13 cellular contexts compared by ENCODE assay signal in genomic region chr11:130022799-130023198, GRCh38. TPM values are rescaled to one million over a fixed set of nuclear protein-coding genes. Genes with fewer than 3 reads are reported as not detected.
DNase-seq lines count a peak whose midpoint lies in the region; ATAC-seq and TF ChIP-seq lines count a peak whose summit lies in the region.
"Had no signal": no experiment of that assay in that cellular context is flagged by ENCODE, and none has a peak within 500 bp of the region (broad histone marks: within the 10 kb centered on the region; RNA-seq: fewer than 3 reads in every experiment).

No MANE protein-coding gene starts in this region.

- H3K9me1 ChIP-seq in IMR-90 (ENCODE audit: insufficient read depth, low read length) = peaks cover 2% of the 10 kb centered on the region; the same call in 1 of the 2 replicates

- H3K4me2 ChIP-seq in IMR-90 (ENCODE audit: low read depth, low read length) = no peak overlapping the region

- CTCF ChIA-PET in IMR-90 (lab: Yijun Ruan, JAX) = no interaction called here

- H3K23ac ChIP-seq in IMR-90 (ENCODE audit: low read depth, low read length) = no peak overlapping the region

- ATAC-seq in GM18519 (IDR thresholded peaks at IDR 0.05; ENCODE audit: low FRiP score, unreplicated experiment) = peak; percentile 34
- ATAC-seq in GM21737 (IDR thresholded peaks at IDR 0.05; ENCODE audit: unreplicated experiment) = peak; percentile 16
- peak; percentile 19 for ATAC-seq in IMR-90 (ENCODE audit: low read depth)
- ATAC-seq: CD8-positive, alpha-beta T cell had no signal

- no peak overlapping the region for H4K8ac ChIP-seq in IMR-90 (ENCODE audit: low read depth in 2 of 2, low read length in 2 of 2)

- no TSS peak for BruUV-seq in IMR-90 (replicated peaks; lab: Mats Ljungman, UMichigan)

- no peak for TF ChIP-seq CTCF in IMR-90 (conservative IDR thresholded peaks at IDR 0.05; ENCODE audit: low read depth, low read length)

- POLR2A ChIA-PET in IMR-90 (lab: Charles Lee; ENCODE audit: unreplicated experiment) = no interaction called here

- H3K4ac ChIP-seq in IMR-90 (ENCODE audit: low read depth, low read length) = peak overlapping the region; percentile 35

- H2AK9ac ChIP-seq in IMR-90 (replicated peaks; ENCODE audit: low read depth, low read length, poor library complexity) = no peak overlapping the region

- in situ Hi-C loops in IMR-90 (cut with MboI; ENCODE audit: low sequenced_read_pairs) = no loop called here

- no CpG with 5 or more reads among the region's 2 CpGs for WGBS in IMR-90 (ENCODE audit: extremely low coverage in 2 of 2, insufficient read length in 1 of 2), 2 experiments

- no peak overlapping the region for H4K5ac ChIP-seq in IMR-90 (ENCODE audit: low read depth, low read length)

- H3K14ac ChIP-seq in IMR-90 (replicated peaks; ENCODE audit: low read depth, low read length) = no peak overlapping the region

- no peak overlapping the region for H3K27ac ChIP-seq in IMR-90 (ENCODE audit: insufficient read depth, low read length)
- H3K27ac ChIP-seq: stomach had no signal

- H2BK5ac ChIP-seq in IMR-90 (ENCODE audit: low read depth, low read length, poor library complexity, severe bottlenecking) = no peak overlapping the region

- no peak for DNase-seq in IMR-90
- DNase-seq in kidney glomerular epithelial cell (lab: John Stamatoyannopoulos, UW) = peak; percentile 54
- no peak for DNase-seq in KG1 (lab: John Stamatoyannopoulos, UW)
- DNase-seq in germinal center (ENCODE audit: low spot score) = no peak
- no peak for DNase-seq in activated CD8-positive, alpha-beta memory T cell treated with anti-CD3 and anti-CD28 coated beads for 24 hours
- no peak for DNase-seq in NCI-H345 treated with DMSO at 0.1 percent for 48 hours (lab: John Stamatoyannopoulos, UW; ENCODE audit: unreplicated experiment)
- DNase-seq: activated T-cell treated with anti-CD3 and anti-CD28 coated beads for 4 hours; CD8-positive, alpha-beta T cell; H7; NCI-H1436 treated with DMSO at 0.1 percent for 48 hours; stomach had no signal

- no peaks in the 10 kb centered on the region for H3K79me1 ChIP-seq in IMR-90 (ENCODE audit: low read depth in 1 of 2, low read length in 2 of 2)

- TF ChIP-seq POLR2A in IMR-90 (IDR thresholded peaks at IDR 0.05; ENCODE audit: low read depth, low read length) = no peak

- no peak overlapping the region for H3K56ac ChIP-seq in IMR-90 (ENCODE audit: extremely low read depth, insufficient read depth, low read length)

- dilution Hi-C loops in IMR-90 (cut with HindIII; ENCODE audit: low sequenced_read_pairs, unreplicated experiment) = no loop called here

- no peak overlapping the region; the same call in 2 of the 3 replicates for H2BK15ac ChIP-seq in IMR-90 (ENCODE audit: low read depth, low read length)

- H3K27me3 ChIP-seq in IMR-90 (ENCODE audit: control insufficient read depth, insufficient read depth, low read length) = no peaks in the 10 kb centered on the region
- H3K27me3 ChIP-seq: stomach had no signal

- H2AFZ ChIP-seq in IMR-90 (replicated peaks; ENCODE audit: low read length, poor library complexity) = no peak overlapping the region

- peaks cover 4% of the 10 kb centered on the region for H3K4me1 ChIP-seq in IMR-90 (ENCODE audit: control insufficient read depth, insufficient read depth, low read length)
- H3K4me1 ChIP-seq: stomach had no signal

- no peaks in the 10 kb centered on the region for H3K36me3 ChIP-seq in IMR-90 (ENCODE audit: control insufficient read depth, insufficient read depth, low read length)
- H3K36me3 ChIP-seq: stomach had no signal

- H3K9me3 ChIP-seq in IMR-90 (ENCODE audit: control insufficient read depth, insufficient read depth, low read length) = no peaks in the 10 kb centered on the region
- H3K9me3 ChIP-seq: stomach had no signal

- H3K18ac ChIP-seq in IMR-90 (ENCODE audit: low read depth, low read length) = no peak overlapping the region

- H2BK120ac ChIP-seq in IMR-90 (ENCODE audit: low read depth, low read length) = peak overlapping the region; percentile 44

- H3K9ac ChIP-seq in IMR-90 (ENCODE audit: low read depth, low read length) = no peak overlapping the region

- H2BK20ac ChIP-seq in IMR-90 (ENCODE audit: low read depth, low read length) = peak overlapping the region; percentile 64

- intact Hi-C loops in IMR-90 (cut with micrococcal nuclease) = no loop called here

- peak overlapping the region; percentile 62 for H4K91ac ChIP-seq in IMR-90 (ENCODE audit: insufficient read depth, low read depth, low read length)

- no peak for TF ChIP-seq RAD21 in IMR-90 (IDR thresholded peaks at IDR 0.05; ENCODE audit: low read length)

- H4K20me1 ChIP-seq in IMR-90 (ENCODE audit: insufficient read depth, low read length) = no peaks in the 10 kb centered on the region

- peak overlapping the region; percentile 25; the same call in 1 of the 2 replicates for H2AK5ac ChIP-seq in IMR-90 (ENCODE audit: low read depth, low read length)

- H3K4me3 ChIP-seq in IMR-90 (ENCODE audit: insufficient read depth, low read depth, low read length) = no peak overlapping the region
- H3K4me3 ChIP-seq: stomach had no signal

TF ChIP-seq in IMR-90, 13 proteins besides CTCF, POLR2A, EP300 and RAD21:
- TF ChIP-seq CHD1 (IDR thresholded peaks at IDR 0.05; ENCODE audit: low read depth, low read length) (no peak), CEBPB (IDR thresholded peaks at IDR 0.05; ENCODE audit: low read depth, low read length) (no peak), SMC3 (IDR thresholded peaks at IDR 0.05; ENCODE audit: low read depth, low read length) (no peak), BHLHE40 (IDR thresholded peaks at IDR 0.05; ENCODE audit: low read depth, low read length) (no peak), MAFK (IDR thresholded peaks at IDR 0.05; ENCODE audit: low read depth, low read length) (no peak), RCOR1 (IDR thresholded peaks at IDR 0.05; ENCODE audit: insufficient replicate concordance, low read length) (no peak), NFE2L2 (IDR thresholded peaks at IDR 0.05; ENCODE audit: low read depth, low read length) (no peak), FOS (IDR thresholded peaks at IDR 0.05; ENCODE audit: low read depth, low read length) (no peak), ELK1 (IDR thresholded peaks at IDR 0.05; ENCODE audit: borderline replicate concordance, low read depth, low read length) (no peak), RFX5 (IDR thresholded peaks at IDR 0.05; ENCODE audit: low read depth, low read length) (no peak), MAZ (IDR thresholded peaks at IDR 0.05; ENCODE audit: borderline replicate concordance, low read depth, low read length) (no peak), MXI1 (IDR thresholded peaks at IDR 0.05; ENCODE audit: borderline replicate concordance, low read depth, low read length) (no peak)
- TF ChIP-seq, protein P1, sequence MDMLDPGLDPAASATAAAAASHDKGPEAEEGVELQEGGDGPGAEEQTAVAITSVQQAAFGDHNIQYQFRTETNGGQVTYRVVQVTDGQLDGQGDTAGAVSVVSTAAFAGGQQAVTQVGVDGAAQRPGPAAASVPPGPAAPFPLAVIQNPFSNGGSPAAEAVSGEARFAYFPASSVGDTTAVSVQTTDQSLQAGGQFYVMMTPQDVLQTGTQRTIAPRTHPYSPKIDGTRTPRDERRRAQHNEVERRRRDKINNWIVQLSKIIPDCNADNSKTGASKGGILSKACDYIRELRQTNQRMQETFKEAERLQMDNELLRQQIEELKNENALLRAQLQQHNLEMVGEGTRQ (IDR thresholded peaks at IDR 0.05; ENCODE audit: low read depth, low read length) = no peak
TF ChIP-seq in IMR-90: peak in this region for 0.

RNA-seq across cellular contexts. Expression of gene PRDM10, which starts 20.2 kb away (rescaled TPM):
- total RNA-seq in IMR-90 (2012; rRNA removed) = 6.5 and 6.7 TPM in 2 replicates
- 3.1 and 4.5 TPM in 2 replicates for polyA plus RNA-seq in IMR-90 (2012; rRNA removed)
- polyA plus RNA-seq in IMR-90 (2012; cell fraction: cytosol; rRNA removed) = 1.8 TPM in 2 replicates
- 16.1 and 20.0 TPM in 2 replicates for polyA plus RNA-seq in IMR-90 (2012; cell fraction: nucleus; rRNA removed; ENCODE audit: low replicate concordance)

RNA-seq across cellular contexts. Expression of gene APLP2, which starts 46.9 kb away (rescaled TPM):
- total RNA-seq in IMR-90 (2012; rRNA removed) = 127 and 134 TPM in 2 replicates
- 210 and 235 TPM in 2 replicates for polyA plus RNA-seq in IMR-90 (2012; rRNA removed)
- polyA plus RNA-seq in IMR-90 (2012; cell fraction: cytosol; rRNA removed) = 149 and 158 TPM in 2 replicates
- polyA plus RNA-seq in IMR-90 (2012; cell fraction: nucleus; rRNA removed; ENCODE audit: low replicate concordance) = 87.7 and 134 TPM in 2 replicates
